8 cellular contexts compared by ENCODE assay signal in genomic region chr15:68352401-68353062, GRCh38.
DNase-seq lines count a peak whose midpoint lies in the region; ATAC-seq, FAIRE-seq and TF ChIP-seq lines count a peak whose summit lies in the region.

No MANE protein-coding gene starts in this region.

- peak; percentile 98 for DNase-seq in AG10803 (ENCODE audit: low read depth)
- DNase-seq in LNCaP clone FGC (ENCODE audit: low read depth): peak; percentile 69
- peak; percentile 21 for DNase-seq in activated T-cell treated with anti-CD3 and anti-CD28 coated beads, Interleukin-2, amount 50 U/mL, for 4 hours
- no peak for DNase-seq in Right ventricle myocardium superior
- peak; percentile 12 to 29 (median 28) for DNase-seq in stimulated activated CD4-positive, alpha-beta T cell treated with anti-CD3 and anti-CD28 coated beads, Interleukin-12 subunit alpha, Interleukin-12 subunit beta, amount 100 ng/mL, for 48 hours (ENCODE audit: low read depth in 2 of 3, low spot score in 1 of 3)
- no peak for DNase-seq in D721Med (ENCODE audit: insufficient read length, low spot score)

- no peak for FAIRE-seq in D721Med (lab: Jason Lieb, UNC)

- no peak for TF ChIP-seq CTCF in AG10803 (conservative IDR thresholded peaks at IDR 0.05; ENCODE audit: low read length)
- no peak for TF ChIP-seq CTCF in LNCaP clone FGC (IDR thresholded peaks at IDR 0.05; ENCODE audit: control insufficient read depth, extremely low read depth, insufficient read depth)
- no peak for TF ChIP-seq CTCF in D721Med (IDR thresholded peaks at IDR 0.05; ENCODE audit: insufficient read depth, missing control alignments)

- H3K9me3 Mint-ChIP-seq in activated T-cell treated with anti-CD3 and anti-CD28 coated beads, Interleukin-2, amount 50 U/mL, for 4 hours: no peaks in the 10 kb centered on the region

- peaks cover 2% of the 10 kb centered on the region for H3K27me3 Mint-ChIP-seq in activated T-cell treated with anti-CD3 and anti-CD28 coated beads, Interleukin-2, amount 50 U/mL, for 4 hours (ENCODE audit: low read depth)

- H3K36me3 Mint-ChIP-seq in activated T-cell treated with anti-CD3 and anti-CD28 coated beads, Interleukin-2, amount 50 U/mL, for 4 hours (ENCODE audit: insufficient read depth): no peaks in the 10 kb centered on the region

- H3K4me1 Mint-ChIP-seq in activated T-cell treated with anti-CD3 and anti-CD28 coated beads, Interleukin-2, amount 50 U/mL, for 4 hours (ENCODE audit: low read depth): peaks cover 8% of the 10 kb centered on the region

- intact Hi-C loops in Right ventricle myocardium superior (cut with DNase I): no loop called here

- H3K4me3 ChIP-seq in AG10803 (ENCODE audit: low read length) (no peak overlapping the region), LNCaP clone FGC (ENCODE audit: low read depth, low read length) (no peak overlapping the region)

- no peak overlapping the region for H3K4me3 Mint-ChIP-seq in activated T-cell treated with anti-CD3 and anti-CD28 coated beads, Interleukin-2, amount 50 U/mL, for 4 hours

- peak; percentile 81 to 89 for ATAC-seq in activated T-cell treated with anti-CD3 and anti-CD28 coated beads, Interleukin-2, amount 50 U/mL, for 4 hours
- ATAC-seq in Right ventricle myocardium superior (ENCODE audit: poor library complexity): peak; percentile 23
- no peak for ATAC-seq in HG03521 (IDR thresholded peaks at IDR 0.05; ENCODE audit: unreplicated experiment)
- no peak for ATAC-seq in GM21390 (IDR thresholded peaks at IDR 0.05; ENCODE audit: unreplicated experiment)

Comparison
In these comparisons a context has a peak if more than half of its experiments do, and no peak if none do; other contexts are left out.
1. DNase-seq: peak in AG10803 (single experiment), LNCaP clone FGC (single experiment), activated T-cell treated with anti-CD3 and anti-CD28 coated beads, Interleukin-2, amount 50 U/mL, for 4 hours (single experiment) and stimulated activated CD4-positive, alpha-beta T cell treated with anti-CD3 and anti-CD28 coated beads, Interleukin-12 subunit alpha, Interleukin-12 subunit beta, amount 100 ng/mL, for 48 hours (3 of 3); none in Right ventricle myocardium superior (single experiment) and D721Med (single experiment).
2. ATAC-seq: peak in activated T-cell treated with anti-CD3 and anti-CD28 coated beads, Interleukin-2, amount 50 U/mL, for 4 hours (2 of 2) and Right ventricle myocardium superior (single experiment); none in HG03521 (single experiment) and GM21390 (single experiment).